In genomic region chr9:2494571-2494970, GRCh38 we compare ENCODE assay signal across 12 cellular contexts.
DNase-seq lines count a peak whose midpoint lies in the region; ATAC-seq and TF ChIP-seq lines count a peak whose summit lies in the region.
"Had no signal": no experiment of that assay in that cellular context is flagged by ENCODE, and none has a peak within 500 bp of the region (broad histone marks: within the 10 kb centered on the region; RNA-seq: fewer than 3 reads in every experiment).

No MANE protein-coding gene starts in this region.

- H3K4me2 ChIP-seq in PC-3 (ENCODE audit: low read length): no peak overlapping the region

- POLR2A ChIA-PET in PC-3 (lab: Charles Lee; ENCODE audit: unreplicated experiment): no interaction called here

- H3K4me3 ChIP-seq in PC-3 (ENCODE audit: low read length): no peak overlapping the region
- no peak overlapping the region for H3K4me3 ChIP-seq in fibroblast of pulmonary artery (replicated peaks; ENCODE audit: low read depth, low read length)

- H3K27me3 ChIP-seq in PC-3 (ENCODE audit: low read length): no peaks in the 10 kb centered on the region

- H3K9me3 ChIP-seq in PC-3 (ENCODE audit: low read length): no peaks in the 10 kb centered on the region

- CTCF ChIA-PET in PC-3 (lab: Charles Lee): no interaction called here

- no peaks in the 10 kb centered on the region for H3F3A ChIP-seq in PC-3 (ENCODE audit: low read length, unreplicated experiment)

- H3K9ac ChIP-seq in PC-3 (ENCODE audit: low read length): no peak overlapping the region

- ATAC-seq in PC-3 (no peak), GM21526 (IDR thresholded peaks at IDR 0.05; ENCODE audit: low FRiP score, unreplicated experiment) (no peak), HG02852 (IDR thresholded peaks at IDR 0.05; ENCODE audit: unreplicated experiment) (no peak)
- ATAC-seq: HepG2 had no signal

- TF ChIP-seq CTCF in PC-3 (conservative IDR thresholded peaks at IDR 0.05; ENCODE audit: low read depth, low read length) (no peak), fibroblast of pulmonary artery (IDR thresholded peaks at IDR 0.05; ENCODE audit: low read length, missing control alignments) (no peak)

- H3K4me1 ChIP-seq in PC-3 (ENCODE audit: insufficient read depth, low read length): no peaks in the 10 kb centered on the region

- H3K79me2 ChIP-seq in PC-3 (ENCODE audit: low read length): no peaks in the 10 kb centered on the region

- intact Hi-C loops in PC-3 (cut with micrococcal nuclease): no loop called here

- no peaks in the 10 kb centered on the region for H3K9me2 ChIP-seq in PC-3 (replicated peaks; ENCODE audit: low read length)

- H2AFZ ChIP-seq in PC-3 (ENCODE audit: low read length): no peak overlapping the region

- no TSS peak for BruUV-seq in PC-3 (replicated peaks; lab: Mats Ljungman, UMichigan)

- peak; percentile 74 for DNase-seq in EL
- peak; percentile 15 for DNase-seq in PC-3
- DNase-seq in fibroblast of pulmonary artery (ENCODE audit: low read depth): peak; percentile 71
- DNase-seq in myocyte (ENCODE audit: low read depth): peak; percentile 70
- no peak for DNase-seq in medulla oblongata (ENCODE audit: extremely low spot score)
- DNase-seq in SHP77 treated with DMSO at 0.1 percent for 48 hours (lab: John Stamatoyannopoulos, UW): no peak
- DNase-seq: activated CD4-positive, alpha-beta T cell treated with anti-CD3 and anti-CD28 coated beads for 4 hours; activated naive CD4-positive, alpha-beta T cell treated with anti-CD3 and anti-CD28 coated beads, Interleukin-2, amount 50 U/mL, for 16 hours; NCI-H2171 had no signal

- no peaks in the 10 kb centered on the region for H3K36me3 ChIP-seq in PC-3 (ENCODE audit: low read depth, low read length)

- no peak overlapping the region for H3K27ac ChIP-seq in PC-3 (ENCODE audit: low read length)

- no peaks in the 10 kb centered on the region for H4K20me1 ChIP-seq in PC-3 (ENCODE audit: low read length)

Comparison
In these comparisons a context has a peak if more than half of its experiments do, and no peak if none do; other contexts are left out.
1. DNase-seq: peak in EL (single experiment), PC-3 (single experiment), fibroblast of pulmonary artery (single experiment) and myocyte (single experiment); none in medulla oblongata (single experiment) and SHP77 treated with DMSO at 0.1 percent for 48 hours (single experiment).